In the genomic region with DNA sequence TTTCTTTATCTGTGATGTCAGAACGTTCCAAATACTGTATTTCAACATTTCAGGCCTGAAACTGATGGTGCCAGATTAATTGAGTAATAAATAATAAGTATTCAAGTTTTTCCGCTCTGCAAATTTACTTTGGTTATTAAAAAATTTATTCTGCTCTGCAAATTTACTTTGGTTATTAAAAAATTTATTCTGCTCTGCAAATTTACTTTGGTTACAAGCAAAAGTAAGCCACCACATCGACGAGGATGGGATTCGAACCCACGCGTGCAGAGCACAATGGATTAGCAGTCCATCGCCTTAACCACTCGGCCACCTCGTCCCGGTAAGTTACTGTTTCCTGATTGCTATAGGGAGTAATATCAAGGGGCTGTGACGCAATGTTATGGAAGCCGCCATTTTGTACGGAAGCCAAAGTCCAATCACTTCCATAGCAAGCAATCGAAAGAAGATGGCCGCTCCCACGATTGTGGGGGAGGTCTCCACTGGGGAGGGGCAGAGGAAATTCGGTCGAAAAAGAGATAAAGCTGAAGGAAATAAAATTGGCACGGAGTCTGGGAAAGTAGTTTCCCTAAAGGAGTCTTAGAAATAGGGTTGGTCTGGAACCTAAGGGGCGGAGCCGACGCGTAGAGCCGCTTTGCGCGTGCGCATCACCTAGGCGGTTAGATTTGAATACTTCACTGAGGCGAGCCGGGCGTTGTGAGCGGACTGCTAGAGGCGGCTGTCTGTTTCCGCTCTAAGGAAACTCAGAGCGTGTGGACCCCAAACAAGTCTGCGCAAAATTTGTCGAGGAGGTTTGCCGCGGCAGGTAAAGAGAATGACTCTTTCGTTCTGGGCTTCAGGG, we compare ENCODE assay signal across 1 cellular context.
A peak's percentile ranks its signal among the peaks of the same experiment; 100 is the strongest.
TF ChIP-seq lines count a peak whose summit lies in the region.

A gene with protein sequence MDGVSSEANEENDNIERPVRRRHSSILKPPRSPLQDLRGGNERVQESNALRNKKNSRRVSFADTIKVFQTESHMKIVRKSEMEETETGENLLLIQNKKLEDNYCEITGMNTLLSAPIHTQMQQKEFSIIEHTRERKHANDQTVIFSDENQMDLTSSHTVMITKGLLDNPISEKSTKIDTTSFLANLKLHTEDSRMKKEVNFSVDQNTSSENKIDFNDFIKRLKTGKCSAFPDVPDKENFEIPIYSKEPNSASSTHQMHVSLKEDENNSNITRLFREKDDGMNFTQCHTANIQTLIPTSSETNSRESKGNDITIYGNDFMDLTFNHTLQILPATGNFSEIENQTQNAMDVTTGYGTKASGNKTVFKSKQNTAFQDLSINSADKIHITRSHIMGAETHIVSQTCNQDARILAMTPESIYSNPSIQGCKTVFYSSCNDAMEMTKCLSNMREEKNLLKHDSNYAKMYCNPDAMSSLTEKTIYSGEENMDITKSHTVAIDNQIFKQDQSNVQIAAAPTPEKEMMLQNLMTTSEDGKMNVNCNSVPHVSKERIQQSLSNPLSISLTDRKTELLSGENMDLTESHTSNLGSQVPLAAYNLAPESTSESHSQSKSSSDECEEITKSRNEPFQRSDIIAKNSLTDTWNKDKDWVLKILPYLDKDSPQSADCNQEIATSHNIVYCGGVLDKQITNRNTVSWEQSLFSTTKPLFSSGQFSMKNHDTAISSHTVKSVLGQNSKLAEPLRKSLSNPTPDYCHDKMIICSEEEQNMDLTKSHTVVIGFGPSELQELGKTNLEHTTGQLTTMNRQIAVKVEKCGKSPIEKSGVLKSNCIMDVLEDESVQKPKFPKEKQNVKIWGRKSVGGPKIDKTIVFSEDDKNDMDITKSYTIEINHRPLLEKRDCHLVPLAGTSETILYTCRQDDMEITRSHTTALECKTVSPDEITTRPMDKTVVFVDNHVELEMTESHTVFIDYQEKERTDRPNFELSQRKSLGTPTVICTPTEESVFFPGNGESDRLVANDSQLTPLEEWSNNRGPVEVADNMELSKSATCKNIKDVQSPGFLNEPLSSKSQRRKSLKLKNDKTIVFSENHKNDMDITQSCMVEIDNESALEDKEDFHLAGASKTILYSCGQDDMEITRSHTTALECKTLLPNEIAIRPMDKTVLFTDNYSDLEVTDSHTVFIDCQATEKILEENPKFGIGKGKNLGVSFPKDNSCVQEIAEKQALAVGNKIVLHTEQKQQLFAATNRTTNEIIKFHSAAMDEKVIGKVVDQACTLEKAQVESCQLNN (N-terminal part only) (plus strand): TSS at position 662 of the 841 bp plus-strand sequence. CDS start 8,683 bp downstream, outside the sequence.

TF ChIP-seq in K562, 482 proteins besides CTCF, POLR2A, EP300 and RAD21 (continued from another document):
- peak; percentile 88 for TF ChIP-seq KLF13 (tag; IDR thresholded peaks at IDR 0.05; ENCODE audit: borderline replicate concordance, low read depth)
- TF ChIP-seq BCOR (IDR thresholded peaks at IDR 0.05): peak; percentile 19; the same call in 1 of the 2 replicates
- TF ChIP-seq TEAD1 (CRISPR knock-in tag; IDR thresholded peaks at IDR 0.05): peak in 1 of 2 experiments; percentile 60; a peak in 1 of 4 replicates
- peak; percentile 80 for TF ChIP-seq POLR2B (IDR thresholded peaks at IDR 0.05; ENCODE audit: low read depth, partially characterized antibody)
- no peak for TF ChIP-seq NFIX (CRISPR knock-in tag; IDR thresholded peaks at IDR 0.05; ENCODE audit: low read depth)
- TF ChIP-seq ZBTB17 (CRISPR knock-in tag; IDR thresholded peaks at IDR 0.05): peak; percentile 28; the same call in 1 of the 2 replicates
- TF ChIP-seq ZNF124 (CRISPR knock-in tag; IDR thresholded peaks at IDR 0.05): no peak; the same call in 1 of the 2 replicates
- no peak for TF ChIP-seq U2AF2 (optimal IDR thresholded peaks at IDR 0.05; ENCODE audit: low read depth, low read length)
- no peak for TF ChIP-seq ZNF165 (CRISPR knock-in tag; IDR thresholded peaks at IDR 0.05; ENCODE audit: borderline replicate concordance)
- TF ChIP-seq, protein P1, sequence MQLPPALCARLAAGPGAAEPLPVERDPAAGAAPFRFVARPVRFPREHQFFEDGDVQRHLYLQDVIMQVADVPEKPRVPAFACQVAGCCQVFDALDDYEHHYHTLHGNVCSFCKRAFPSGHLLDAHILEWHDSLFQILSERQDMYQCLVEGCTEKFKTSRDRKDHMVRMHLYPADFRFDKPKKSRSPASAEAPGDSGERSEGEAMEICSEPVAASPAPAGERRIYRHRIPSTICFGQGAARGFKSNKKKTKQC (CRISPR knock-in tag; IDR thresholded peaks at IDR 0.05): no peak; the same call in 1 of the 2 replicates
- peak; percentile 33; the same call in 1 of the 2 replicates for TF ChIP-seq KLF16 (IDR thresholded peaks at IDR 0.05)
- no peak for TF ChIP-seq CCAR2 (IDR thresholded peaks at IDR 0.05; ENCODE audit: low read depth, low read length)
- no peak for TF ChIP-seq HNRNPUL1 (IDR thresholded peaks at IDR 0.05; ENCODE audit: low read length)
- peak; percentile 78; the same call in 1 of the 2 replicates for TF ChIP-seq PHF8 (IDR thresholded peaks at IDR 0.05; ENCODE audit: borderline replicate concordance, low read length)
- TF ChIP-seq, protein P2, sequence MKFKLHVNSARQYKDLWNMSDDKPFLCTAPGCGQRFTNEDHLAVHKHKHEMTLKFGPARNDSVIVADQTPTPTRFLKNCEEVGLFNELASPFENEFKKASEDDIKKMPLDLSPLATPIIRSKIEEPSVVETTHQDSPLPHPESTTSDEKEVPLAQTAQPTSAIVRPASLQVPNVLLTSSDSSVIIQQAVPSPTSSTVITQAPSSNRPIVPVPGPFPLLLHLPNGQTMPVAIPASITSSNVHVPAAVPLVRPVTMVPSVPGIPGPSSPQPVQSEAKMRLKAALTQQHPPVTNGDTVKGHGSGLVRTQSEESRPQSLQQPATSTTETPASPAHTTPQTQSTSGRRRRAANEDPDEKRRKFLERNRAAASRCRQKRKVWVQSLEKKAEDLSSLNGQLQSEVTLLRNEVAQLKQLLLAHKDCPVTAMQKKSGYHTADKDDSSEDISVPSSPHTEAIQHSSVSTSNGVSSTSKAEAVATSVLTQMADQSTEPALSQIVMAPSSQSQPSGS (CRISPR knock-in tag; IDR thresholded peaks at IDR 0.05): 0 out of 2 replicates have a peak, but pooled peaks have one; percentile 58
- TF ChIP-seq SAFB2 (IDR thresholded peaks at IDR 0.05; ENCODE audit: borderline replicate concordance, low read depth, low read length, severe bottlenecking): no peak
- TF ChIP-seq, protein P3, sequence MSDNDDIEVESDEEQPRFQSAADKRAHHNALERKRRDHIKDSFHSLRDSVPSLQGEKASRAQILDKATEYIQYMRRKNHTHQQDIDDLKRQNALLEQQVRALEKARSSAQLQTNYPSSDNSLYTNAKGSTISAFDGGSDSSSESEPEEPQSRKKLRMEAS (CRISPR knock-in tag; IDR thresholded peaks at IDR 0.05): no peak
- no peak for TF ChIP-seq NFXL1 (CRISPR knock-in tag; IDR thresholded peaks at IDR 0.05)
- TF ChIP-seq ELF2 (CRISPR knock-in tag; IDR thresholded peaks at IDR 0.05): no peak
- TF ChIP-seq POLR2H (tag; IDR thresholded peaks at IDR 0.05; ENCODE audit: low read depth): peak; percentile 100
- no peak for TF ChIP-seq SRSF9 (IDR thresholded peaks at IDR 0.05; ENCODE audit: borderline replicate concordance, low read depth, low read length)
- TF ChIP-seq RBM14 (IDR thresholded peaks at IDR 0.05; ENCODE audit: borderline replicate concordance, insufficient read depth, low read depth, low read length): no peak
- TF ChIP-seq RFX7 (CRISPR knock-in tag; IDR thresholded peaks at IDR 0.05): no peak
- TF ChIP-seq MTA3 (IDR thresholded peaks at IDR 0.05; ENCODE audit: borderline replicate concordance): no peak; the same call in 1 of the 2 replicates
- no peak for TF ChIP-seq ZNF3 (CRISPR knock-in tag; IDR thresholded peaks at IDR 0.05)
